In genomic region chr15:33837294-33837693, GRCh38 we compare ENCODE assay signal across 1 cellular context.
TF ChIP-seq lines count a peak whose summit lies in the region.

No MANE protein-coding gene starts in this region.

TF ChIP-seq in H1, 55 proteins besides CTCF, POLR2A, EP300 and RAD21 (continued from another document):
- TF ChIP-seq POU5F1 (IDR thresholded peaks at IDR 0.05; ENCODE audit: low read depth, low read length) = no peak
- TF ChIP-seq, protein P1, sequence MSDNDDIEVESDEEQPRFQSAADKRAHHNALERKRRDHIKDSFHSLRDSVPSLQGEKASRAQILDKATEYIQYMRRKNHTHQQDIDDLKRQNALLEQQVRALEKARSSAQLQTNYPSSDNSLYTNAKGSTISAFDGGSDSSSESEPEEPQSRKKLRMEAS (IDR thresholded peaks at IDR 0.05) = no peak
- TF ChIP-seq SRF (IDR thresholded peaks at IDR 0.05; ENCODE audit: low read depth, low read length) = no peak
